ENCODE assay signal across 37 cellular contexts in genomic region chr1:167239257-167239656, GRCh38.
"Had no signal": no experiment of that assay in that cellular context is flagged by ENCODE, and none has a peak within 500 bp of the region (broad histone marks: within the 10 kb centered on the region; RNA-seq: fewer than 3 reads in every experiment).

No MANE protein-coding gene starts in this region.

- H3K27me3 ChIP-seq: ascending aorta, cardiac muscle cell had no signal

- H3K4me3 ChIP-seq: ascending aorta, cardiac muscle cell had no signal

- H3K9me3 Mint-ChIP-seq: activated naive CD4-positive, alpha-beta T cell treated with anti-CD3 and anti-CD28 coated beads, Interleukin-2, amount 50 U/mL, for 24 hours had no signal

- H3K27me3 Mint-ChIP-seq: activated B cell treated with CpG ODN at 0.5 μM for 24 hours; activated CD4-positive, alpha-beta memory T cell treated with anti-CD3 and anti-CD28 coated beads, Interleukin-2, amount 10 ng/mL, durations not matched to agents 7 days and 5 days; activated CD4-positive, alpha-beta T cell treated with anti-CD3 and anti-CD28 coated beads for 36 hours; activated CD4-positive, alpha-beta T cell treated with anti-CD3 and anti-CD28 coated beads, Interleukin-2, amount 10 ng/mL, durations not matched to agents 7 days and 5 days; activated CD8-positive, alpha-beta memory T cell treated with anti-CD3 and anti-CD28 coated beads, Interleukin-2, amount 10 ng/mL, durations not matched to agents 7 days and 5 days; activated naive CD4-positive, alpha-beta T cell treated with anti-CD3 and anti-CD28 coated beads, Interleukin-2, amount 10 ng/mL, durations not matched to agents 7 days and 5 days; activated naive CD4-positive, alpha-beta T cell treated with anti-CD3 and anti-CD28 coated beads, Interleukin-2, amount 50 U/mL, for 24 hours; activated naive CD8-positive, alpha-beta T cell; activated naive CD8-positive, alpha-beta T cell treated with anti-CD3 and anti-CD28 coated beads, Interleukin-2, amount 10 ng/mL, durations not matched to agents 7 days and 5 days; activated naive CD8-positive, alpha-beta T cell treated with anti-CD3 and anti-CD28 coated beads, Interleukin-2, amount 50 U/mL, for 24 hours; activated T-cell treated with anti-CD3 and anti-CD28 coated beads, Interleukin-2, amount 50 U/mL, for 24 hours; brain; central memory CD8-positive, alpha-beta T cell had no signal

- DNase-seq: activated B cell treated with CpG ODN at 0.5 μM for 24 hours; activated CD4-positive, alpha-beta memory T cell treated with anti-CD3 and anti-CD28 coated beads, Interleukin-2, amount 10 ng/mL, durations not matched to agents 7 days and 5 days; activated CD4-positive, alpha-beta T cell treated with anti-CD3 and anti-CD28 coated beads for 36 hours; activated CD4-positive, alpha-beta T cell treated with anti-CD3 and anti-CD28 coated beads for 48 hours; activated CD4-positive, alpha-beta T cell treated with anti-CD3 and anti-CD28 coated beads, Interleukin-2, amount 10 ng/mL, durations not matched to agents 7 days and 5 days; activated CD4-positive, alpha-beta T cell treated with anti-CD3 and anti-CD28 coated beads, Interleukin-2, amount 50 U/mL, for 48 hours; activated CD4-positive, CD25-positive, alpha-beta regulatory T cell treated with anti-CD3 and anti-CD28 coated beads, Interleukin-2, amount 50 U/mL, for 72 hours; activated CD8-positive, alpha-beta memory T cell treated with anti-CD3 and anti-CD28 coated beads for 24 hours; activated CD8-positive, alpha-beta memory T cell treated with anti-CD3 and anti-CD28 coated beads, Interleukin-2, amount 10 ng/mL, durations not matched to agents 7 days and 5 days; activated CD8-positive, alpha-beta memory T cell treated with anti-CD3 and anti-CD28 coated beads, Interleukin-2, amount 50 U/mL, for 48 hours; activated CD8-positive, alpha-beta T cell treated with anti-CD3 and anti-CD28 coated beads, Interleukin-2, amount 10 ng/mL, durations not matched to agents 7 days and 5 days; activated effector memory CD4-positive, alpha-beta T cell treated with Interleukin-2 at 50 U/mL for 16 hours; activated gamma-delta T cell; activated naive CD4-positive, alpha-beta T cell treated with anti-CD3 and anti-CD28 coated beads, Interleukin-2, amount 10 ng/mL, durations not matched to agents 7 days and 5 days; activated naive CD4-positive, alpha-beta T cell treated with Interleukin-2 at 50 U/mL for 16 hours; activated naive CD8-positive, alpha-beta T cell treated with anti-CD3 and anti-CD28 coated beads, Interleukin-2, amount 10 ng/mL, durations not matched to agents 7 days and 5 days; activated naive CD8-positive, alpha-beta T cell treated with anti-CD3 and anti-CD28 coated beads, Interleukin-2, amount 50 U/mL, for 24 hours; activated T-cell treated with anti-CD3 and anti-CD28 coated beads, Interleukin-2, amount 50 U/mL, for 24 hours; activated T-cell treated with anti-CD3 and anti-CD28 coated beads, Interleukin-2, amount 50 U/mL, for 48 hours; amygdala; anterior cingulate cortex; caudate nucleus; cerebellar nuclear complex; T-helper 1 cell; T-helper 2 cell; T-helper 9 cell had no signal

- H3K27ac Mint-ChIP-seq: activated B cell treated with CpG ODN at 0.5 μM for 24 hours; activated CD4-positive, alpha-beta memory T cell treated with anti-CD3 and anti-CD28 coated beads, Interleukin-2, amount 10 ng/mL, durations not matched to agents 7 days and 5 days; activated CD4-positive, alpha-beta T cell treated with anti-CD3 and anti-CD28 coated beads for 36 hours; activated CD4-positive, alpha-beta T cell treated with anti-CD3 and anti-CD28 coated beads, Interleukin-2, amount 10 ng/mL, durations not matched to agents 7 days and 5 days; activated CD8-positive, alpha-beta memory T cell treated with anti-CD3 and anti-CD28 coated beads, Interleukin-2, amount 10 ng/mL, durations not matched to agents 7 days and 5 days; activated CD8-positive, alpha-beta T cell treated with anti-CD3 and anti-CD28 coated beads, Interleukin-2, amount 10 ng/mL, durations not matched to agents 7 days and 5 days; activated naive CD4-positive, alpha-beta T cell treated with anti-CD3 and anti-CD28 coated beads, Interleukin-2, amount 10 ng/mL, durations not matched to agents 7 days and 5 days; activated naive CD4-positive, alpha-beta T cell treated with anti-CD3 and anti-CD28 coated beads, Interleukin-2, amount 50 U/mL, for 24 hours; activated naive CD8-positive, alpha-beta T cell; activated naive CD8-positive, alpha-beta T cell treated with anti-CD3 and anti-CD28 coated beads, Interleukin-2, amount 10 ng/mL, durations not matched to agents 7 days and 5 days; activated naive CD8-positive, alpha-beta T cell treated with anti-CD3 and anti-CD28 coated beads, Interleukin-2, amount 50 U/mL, for 24 hours; activated T-cell treated with anti-CD3 and anti-CD28 coated beads, Interleukin-2, amount 50 U/mL, for 24 hours; activated T-helper 2 cell treated with anti-CD3 and anti-CD28 coated beads, Interferon-gamma antibody, Interleukin-2, Interleukin-4, amounts not matched to agents 10 μg/mL and 5 μg/mL and 100 μg/mL, durations not matched to agents 14 hours and 24 hours and 36 hours; brain; T-helper 1 cell treated with Interleukin-12 subunit alpha and Interleukin-12 subunit beta and Interleukin-4 antibody, amounts not matched to agents 30 μg/mL and 1 μg/mL, for 36 hours; T-helper 2 cell treated with Interferon-gamma antibody and Interleukin-4, amounts not matched to agents 5 μg/mL and 100 μg/mL, for 36 hours had no signal

- H3K4me1 ChIP-seq: ascending aorta had no signal

- H3K9me3 ChIP-seq: ascending aorta had no signal

- H3K4me3 Mint-ChIP-seq: activated B cell treated with CpG ODN at 0.5 μM for 24 hours; activated CD4-positive, alpha-beta memory T cell treated with anti-CD3 and anti-CD28 coated beads, Interleukin-2, amount 10 ng/mL, durations not matched to agents 7 days and 5 days; activated CD4-positive, alpha-beta T cell treated with anti-CD3 and anti-CD28 coated beads for 36 hours; activated CD4-positive, alpha-beta T cell treated with anti-CD3 and anti-CD28 coated beads, Interleukin-2, amount 10 ng/mL, durations not matched to agents 7 days and 5 days; activated CD8-positive, alpha-beta memory T cell treated with anti-CD3 and anti-CD28 coated beads, Interleukin-2, amount 10 ng/mL, durations not matched to agents 7 days and 5 days; activated CD8-positive, alpha-beta T cell treated with anti-CD3 and anti-CD28 coated beads, Interleukin-2, amount 10 ng/mL, durations not matched to agents 7 days and 5 days; activated naive CD4-positive, alpha-beta T cell treated with anti-CD3 and anti-CD28 coated beads, Interleukin-2, amount 10 ng/mL, durations not matched to agents 7 days and 5 days; activated naive CD4-positive, alpha-beta T cell treated with anti-CD3 and anti-CD28 coated beads, Interleukin-2, amount 50 U/mL, for 24 hours; activated naive CD8-positive, alpha-beta T cell; activated naive CD8-positive, alpha-beta T cell treated with anti-CD3 and anti-CD28 coated beads, Interleukin-2, amount 10 ng/mL, durations not matched to agents 7 days and 5 days; activated naive CD8-positive, alpha-beta T cell treated with anti-CD3 and anti-CD28 coated beads, Interleukin-2, amount 50 U/mL, for 24 hours; activated T-cell treated with anti-CD3 and anti-CD28 coated beads, Interleukin-2, amount 50 U/mL, for 24 hours; brain; central memory CD8-positive, alpha-beta T cell; T-helper 1 cell treated with Interleukin-12 subunit alpha and Interleukin-12 subunit beta and Interleukin-4 antibody, amounts not matched to agents 30 μg/mL and 1 μg/mL, for 36 hours; T-helper 2 cell treated with Interferon-gamma antibody and Interleukin-4, amounts not matched to agents 5 μg/mL and 100 μg/mL, for 36 hours had no signal

- ATAC-seq: activated CD4-positive, alpha-beta T cell treated with anti-CD3 and anti-CD28 coated beads for 36 hours; activated CD8-positive, alpha-beta memory T cell treated with anti-CD3 and anti-CD28 coated beads, Interleukin-2, amount 10 ng/mL, durations not matched to agents 7 days and 5 days; activated CD8-positive, alpha-beta T cell treated with anti-CD3 and anti-CD28 coated beads, Interleukin-2, amount 10 ng/mL, durations not matched to agents 7 days and 5 days; activated naive CD8-positive, alpha-beta T cell treated with anti-CD3 and anti-CD28 coated beads, Interleukin-2, amount 50 U/mL, for 24 hours had no signal

- H3K36me3 ChIP-seq: ascending aorta, cardiac muscle cell had no signal

- FAIRE-seq: bronchial epithelial cell had no signal

- H3K27ac ChIP-seq: ascending aorta, cardiac muscle cell, VCaP had no signal
